ENCODE assay signal across 8 cellular contexts in the genomic region with DNA sequence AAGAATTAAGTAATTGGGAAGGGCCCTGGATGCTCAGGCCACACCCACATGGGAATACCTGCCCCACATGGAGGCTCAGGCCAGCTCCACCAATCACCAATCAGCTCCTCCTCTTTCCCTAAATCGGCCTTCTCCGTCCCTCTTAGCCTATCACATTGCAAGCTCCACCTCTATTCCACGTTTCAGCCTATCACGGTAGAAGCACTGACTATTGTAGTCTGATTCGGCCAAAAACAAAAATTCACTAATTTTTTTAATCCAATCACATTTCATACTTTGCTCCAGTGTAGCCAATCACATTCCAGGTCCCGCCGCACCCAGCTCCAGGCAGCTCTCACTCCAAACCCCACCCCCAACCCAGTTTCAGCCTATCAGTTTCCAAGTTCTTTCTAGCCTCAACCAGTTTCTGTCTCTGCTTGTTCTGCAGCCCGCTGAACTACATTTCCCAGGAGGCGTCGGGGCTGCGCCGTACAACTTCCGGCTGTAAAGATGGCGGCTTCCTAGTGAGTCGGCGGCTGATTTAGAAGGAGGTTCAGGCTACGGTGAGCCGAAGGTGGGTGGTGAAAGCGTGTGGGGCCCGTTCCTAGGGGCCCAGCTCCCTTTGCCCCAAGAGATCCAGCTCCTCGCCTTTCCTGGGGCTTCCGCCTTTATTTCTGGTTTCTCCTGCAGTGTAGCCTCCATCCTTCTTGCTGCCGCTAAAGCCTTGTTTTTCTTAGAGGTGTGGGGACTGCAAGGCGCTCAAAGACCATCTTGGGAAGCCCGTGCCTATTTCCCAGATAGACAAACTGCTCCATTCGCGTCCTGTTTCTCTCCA. TPM values are rescaled to one million over a fixed set of nuclear protein-coding genes. Genes with fewer than 3 reads are reported as not detected.
DNase-seq lines count a peak whose midpoint lies in the region; ATAC-seq, FAIRE-seq and TF ChIP-seq lines count a peak whose summit lies in the region.

Gene BABAM1, plus strand, starts transcription at position 469 of the 814 bp plus-strand sequence. CDS start 1,364 bp downstream, outside the sequence.

- peak within 1 kb of the TSS; percentile 89 for H2BK12ac ChIP-seq in trophoblast cell (ENCODE audit: low read length)

- DNase-seq in GM12891 (ENCODE audit: insufficient read length, low spot score): peak; percentile 89
- DNase-seq in NCI-H1436 treated with DMSO at 0.1 percent for 48 hours (lab: John Stamatoyannopoulos, UW): peak; percentile 98
- DNase-seq in T-cell: peak; percentile 80 to 99 (median 96)
- DNase-seq in cardiac septum (ENCODE audit: low spot score): peak; percentile 97
- peak; percentile 98 for DNase-seq in trophoblast cell
- DNase-seq in transverse colon: peak; percentile 97

- intact Hi-C loops in cardiac septum (cut with DNase I) (loop anchor here (2.0 kb wide), 1 partner anchor 52 kb away; the partner anchor contains the start of gene USE1), transverse colon (cut with DNase I; ENCODE audit: low total_unique reads) (no loop called here)

- peak within 1 kb of the TSS; percentile 95 for H3K9ac ChIP-seq in trophoblast cell (ENCODE audit: low read length)

- H3K27me3 Mint-ChIP-seq in T-cell: no peaks in the 10 kb centered on the region

- H3K36me3 ChIP-seq in trophoblast cell (ENCODE audit: control insufficient read depth in 1 of 2, insufficient read depth in 2 of 2, low read length in 2 of 2) (peaks cover 20 to 24% of the 10 kb centered on the region in 2 experiments), transverse colon (peaks cover 0 to 13% (median 3%) of the 10 kb centered on the region in 4 donors)

- H3K14ac ChIP-seq in trophoblast cell (ENCODE audit: low read length): peak within 1 kb of the TSS; percentile 92

- FAIRE-seq in GM12891 (lab: Jason Lieb, UNC): peak; percentile 94

- H3K4me1 Mint-ChIP-seq in T-cell: peaks cover 23 to 30% (median 25%) of the 10 kb centered on the region in 3 donors

- peaks cover 18% of the 10 kb centered on the region in 2 experiments for H3K4me1 ChIP-seq in trophoblast cell (ENCODE audit: control insufficient read depth in 1 of 2, insufficient read depth in 2 of 2, low read length in 2 of 2)
- H3K4me1 ChIP-seq in transverse colon: peaks cover 8 to 18% (median 12%) of the 10 kb centered on the region in 4 donors

- CTCF ChIA-PET in T-cell (lab: Charles Lee): interaction anchor here (0.5 to 2.1 kb wide), 17 partner anchors 10 to 592 kb away, joined by 3 to 20 read pairs (median 3); partner anchors contain the start of genes ANKLE1 (in 1 of the 2), DDA1 (in 1 of the 2), MVB12A (in 1 of the 2) and OCEL1 (in 1 of the 2)

- H3K4me3 ChIP-seq in trophoblast cell (ENCODE audit: low read depth, low read length) (peak within 1 kb of the TSS; percentile 92), transverse colon (peak within 1 kb of the TSS; percentile 63 to 94 (median 82))

- TF ChIP-seq CTCF in transverse colon (IDR thresholded peaks at IDR 0.05): no peak

- peaks cover 7% of the 10 kb centered on the region for H3K79me2 ChIP-seq in trophoblast cell (ENCODE audit: control insufficient read depth, insufficient read depth, low read length, poor library complexity)

- H2BK5ac ChIP-seq in trophoblast cell (ENCODE audit: low read depth, low read length, poor library complexity): peak within 1 kb of the TSS; percentile 96

- H4K12ac ChIP-seq in trophoblast cell (ENCODE audit: low read depth, low read length): peak within 1 kb of the TSS; percentile 95

- H3K27me3 ChIP-seq in trophoblast cell (ENCODE audit: insufficient read depth, low read length) (no peaks in the 10 kb centered on the region), transverse colon (no peaks in the 10 kb centered on the region)

- H4K8ac ChIP-seq in trophoblast cell (ENCODE audit: low read depth, low read length): peak within 1 kb of the TSS; percentile 96

- ATAC-seq in HG02840 (IDR thresholded peaks at IDR 0.05; ENCODE audit: low FRiP score, unreplicated experiment) (peak; percentile 89), T-cell (replicated peaks in 1 of 4) (peak; percentile 92 to 97 (median 96))

- peak within 1 kb of the TSS; percentile 80 to 89 (median 85) for H3K4me3 Mint-ChIP-seq in T-cell

- no peak for TF ChIP-seq EP300 in transverse colon (IDR thresholded peaks at IDR 0.05; ENCODE audit: low read depth)

- no peak within 1 kb of the TSS for H3K27ac ChIP-seq in adipose tissue (ENCODE audit: low read depth, low read length)
- peak within 1 kb of the TSS; percentile 96 for H3K27ac ChIP-seq in trophoblast cell (ENCODE audit: low read depth, low read length)
- H3K27ac ChIP-seq in transverse colon: peak within 1 kb of the TSS; percentile 82 to 86 (median 84)

- H4K91ac ChIP-seq in trophoblast cell (ENCODE audit: low read depth, low read length): peak within 1 kb of the TSS; percentile 90

- H3K4me2 ChIP-seq in trophoblast cell (ENCODE audit: low read length): peak within 1 kb of the TSS; percentile 81

- peak within 1 kb of the TSS; percentile 83 for H2AK5ac ChIP-seq in trophoblast cell (ENCODE audit: low read length)

- H3K23ac ChIP-seq in trophoblast cell (ENCODE audit: low read length): no peak within 1 kb of the TSS

- H3K79me1 ChIP-seq in trophoblast cell (ENCODE audit: low read length): peaks cover 32% of the 10 kb centered on the region

- no peaks in the 10 kb centered on the region for H3K9me3 Mint-ChIP-seq in T-cell

- TF ChIP-seq POLR2A in GM12891 (IDR thresholded peaks at IDR 0.05; ENCODE audit: low read depth, low read length) (peak; percentile 86), transverse colon (IDR thresholded peaks at IDR 0.05) (peak; percentile 32)

- H2BK120ac ChIP-seq in trophoblast cell (ENCODE audit: insufficient read depth, low read length, poor library complexity): peak within 1 kb of the TSS; percentile 97

- peak within 1 kb of the TSS; percentile 94 for H3K4ac ChIP-seq in trophoblast cell (ENCODE audit: low read depth, low read length)

- H3K18ac ChIP-seq in trophoblast cell (ENCODE audit: low read length): peak within 1 kb of the TSS; percentile 97

- H3K36me3 Mint-ChIP-seq in T-cell: peaks cover 9% of the 10 kb centered on the region

- H2AFZ ChIP-seq in trophoblast cell (ENCODE audit: insufficient read depth, low read length, poor library complexity): peak within 1 kb of the TSS; percentile 86

- POLR2A ChIA-PET in T-cell (lab: Charles Lee): interaction anchor here (0.6 to 1.1 kb wide), 8 partner anchors 8 to 192 kb away, joined by 3 to 7 read pairs (median 4); partner anchors contain the start of genes DDA1 (in 1 of the 2), HAUS8 (in 1 of the 2), MRPL34 (in 1 of the 2) and MVB12A (in 1 of the 2)

- in situ Hi-C loops in transverse colon (cut with MboI; ENCODE audit: low pct_ligation_motif_present in 1 of 4, low pct_unique_long_range_greater_than_20kb in 1 of 4, low sequenced_read_pairs in 3 of 4): no loop called here

- 0% methylated on average over 27 of the region's 27 CpGs for WGBS in adipose tissue, 3 donors
- no CpG with 5 or more reads among the region's 27 CpGs for WGBS in trophoblast cell (ENCODE audit: extremely low coverage, insufficient coverage, insufficient read length)
- WGBS in transverse colon (ENCODE audit: low coverage in 1 of 2), 2 donors: 1 to 4% methylated on average over 9 to 27 of the region's 27 CpGs

- peaks cover 2% of the 10 kb centered on the region for H3K9me3 ChIP-seq in trophoblast cell (ENCODE audit: insufficient read depth, low read depth, low read length)
- H3K9me3 ChIP-seq in transverse colon: no peaks in the 10 kb centered on the region

- peak within 1 kb of the TSS; percentile 62 to 90 for H3K27ac Mint-ChIP-seq in T-cell

TF ChIP-seq in GM12891, 5 proteins besides CTCF, POLR2A, EP300 and RAD21:
- TF ChIP-seq TAF1 (IDR thresholded peaks at IDR 0.05; ENCODE audit: low read depth, low read length) (peak; percentile 94), PAX5 (IDR thresholded peaks at IDR 0.05; ENCODE audit: insufficient read depth, low read length, severe bottlenecking) (no peak), POLR2AphosphoS5 (IDR thresholded peaks at IDR 0.05; ENCODE audit: low read depth, low read length) (peak; percentile 83), SPI1 (IDR thresholded peaks at IDR 0.05; ENCODE audit: low read depth, low read length) (no peak)

RNA-seq across cellular contexts. Expression of gene BABAM1, which starts in this region (rescaled TPM):
- polyA plus RNA-seq in GM12891 (2012; ENCODE audit: low read depth, missing spikeins): 71.7 TPM
- total RNA-seq in T-cell (100 to 1,000 TPM in 3 of 5 donors, 10 to 100 TPM in 2; 76.7 to 130 (median 117) TPM), cardiac septum (70.5 TPM), transverse colon (100 to 1,000 TPM in 1 of 4 donors, 10 to 100 TPM in 3; 56.2 to 364 (median 80.2) TPM)
- 10 to 100 TPM; 38.2 to 70.6 (median 65.2) TPM for polyA plus RNA-seq in adipose tissue
- 139 and 141 TPM in 2 replicates for polyA plus RNA-seq in trophoblast cell (2013)
